8 cellular contexts compared by ENCODE assay signal in genomic region chr16:3458278-3458851, GRCh38. TPM values are rescaled to one million over a fixed set of nuclear protein-coding genes. Genes with fewer than 3 reads are reported as not detected.
DNase-seq lines count a peak whose midpoint lies in the region; ATAC-seq, FAIRE-seq and TF ChIP-seq lines count a peak whose summit lies in the region.

No MANE protein-coding gene starts in this region.

- peak; percentile 10 for ATAC-seq in GM18907 (IDR thresholded peaks at IDR 0.05; ENCODE audit: unreplicated experiment)

- peaks cover 8% of the 10 kb centered on the region for H3K4me1 ChIP-seq in BE2C
- peaks cover 27% of the 10 kb centered on the region for H3K4me1 ChIP-seq in HUES6 (ENCODE audit: control insufficient read depth, insufficient read depth, low read length)
- H3K4me1 ChIP-seq in iPS-20b (ENCODE audit: insufficient read depth, low read length): peaks cover 15% of the 10 kb centered on the region
- H3K4me1 ChIP-seq in skeletal muscle tissue (ENCODE audit: control insufficient read depth in 3 of 3, insufficient read depth in 3 of 3, low read length in 3 of 3): peaks cover 40 to 52% (median 50%) of the 10 kb centered on the region in 3 donors

- H3K27ac ChIP-seq in HUES6 (ENCODE audit: low read depth, low read length) (peak overlapping the region; percentile 88), adipose tissue (ENCODE audit: low read depth, low read length) (peak overlapping the region; percentile 91), iPS-20b (ENCODE audit: low read length) (peak overlapping the region; percentile 82), skeletal muscle tissue (ENCODE audit: low read depth, low read length) (peak overlapping the region; percentile 93)

- WGBS in adipose tissue, 3 donors: 0 to 1% (median 0%) methylated on average over 42 to 47 of the region's 47 CpGs

- FAIRE-seq in RCC 7860 (lab: Jason Lieb, UNC): no peak

- no peak for TF ChIP-seq CTCF in BE2C (IDR thresholded peaks at IDR 0.05; ENCODE audit: low read depth, low read length)

- DNase-seq in BE2C: no peak
- DNase-seq in RCC 7860 (ENCODE audit: low spot score): no peak
- DNase-seq in NOMO-1 treated with DMSO at 0.1 percent for 48 hours (lab: John Stamatoyannopoulos, UW; ENCODE audit: unreplicated experiment): no peak

- H3K27me3 ChIP-seq in BE2C (no peaks in the 10 kb centered on the region), HUES6 (ENCODE audit: control insufficient read depth, insufficient read depth, low read length) (no peaks in the 10 kb centered on the region), iPS-20b (ENCODE audit: insufficient read depth, low read length) (no peaks in the 10 kb centered on the region), skeletal muscle tissue (ENCODE audit: control insufficient read depth in 3 of 3, insufficient read depth in 3 of 3, low read length in 3 of 3) (no peaks in the 10 kb centered on the region)

- H3K9me3 ChIP-seq in BE2C (no peaks in the 10 kb centered on the region), HUES6 (ENCODE audit: control insufficient read depth, insufficient read depth, low read depth, low read length) (no peaks in the 10 kb centered on the region), iPS-20b (ENCODE audit: insufficient read depth, low read depth, low read length) (no peaks in the 10 kb centered on the region), skeletal muscle tissue (ENCODE audit: control insufficient read depth in 3 of 3, low read length in 3 of 3) (no peaks in the 10 kb centered on the region)

- H3K9ac ChIP-seq in HUES6 (ENCODE audit: low read length) (peak overlapping the region; percentile 86), iPS-20b (ENCODE audit: low read depth, low read length) (peak overlapping the region; percentile 94), skeletal muscle tissue (ENCODE audit: low read depth in 1 of 3, low read length in 3 of 3) (peak overlapping the region; percentile 64 to 93 (median 92))

- H3K36me3 ChIP-seq in BE2C: no peaks in the 10 kb centered on the region; the same call in 1 of the 2 replicates
- no peaks in the 10 kb centered on the region for H3K36me3 ChIP-seq in HUES6 (ENCODE audit: control insufficient read depth, insufficient read depth, low read length)
- H3K36me3 ChIP-seq in iPS-20b (ENCODE audit: insufficient read depth, low read depth, low read length): no peaks in the 10 kb centered on the region
- H3K36me3 ChIP-seq in skeletal muscle tissue (ENCODE audit: control insufficient read depth in 3 of 3, insufficient read depth in 3 of 3, low read length in 3 of 3): no peaks in the 10 kb centered on the region

- H3K4me3 ChIP-seq in BE2C (ENCODE audit: low read depth, low read length) (peak overlapping the region; percentile 91), HUES6 (ENCODE audit: low read depth, low read length) (peak overlapping the region; percentile 99), iPS-20b (ENCODE audit: low read length) (peak overlapping the region; percentile 94), skeletal muscle tissue (ENCODE audit: low read length in 3 of 3) (peak overlapping the region; percentile 88 to 97 (median 89))

RNA-seq across cellular contexts. Expression of gene NAA60, which starts 14.9 kb away (rescaled TPM):
- polyA plus RNA-seq in BE2C (2012; ENCODE audit: insufficient read depth, insufficient read length, low read depth): 77.0 TPM
- 10 to 100 TPM; 25.0 to 32.4 (median 25.9) TPM for polyA plus RNA-seq in adipose tissue
- total RNA-seq in skeletal muscle tissue: 15.7 TPM

RNA-seq across cellular contexts. Expression of gene ZNF597, which starts 15.1 kb away (rescaled TPM):
- 3.9 TPM for polyA plus RNA-seq in BE2C (2012; ENCODE audit: insufficient read depth, insufficient read length, low read depth)
- 1 to 10 TPM in 2 of 3 donors, under 1 TPM in 1; 0.58 to 1.5 (median 1.0) TPM for polyA plus RNA-seq in adipose tissue
- total RNA-seq in skeletal muscle tissue: 2.1 TPM

RNA-seq across cellular contexts. Expression of gene C16orf90, which starts 36.9 kb away (rescaled TPM):
- polyA plus RNA-seq in BE2C (2012; ENCODE audit: insufficient read depth, insufficient read length, low read depth): not detected
- not detected for polyA plus RNA-seq in adipose tissue
- not detected for total RNA-seq in skeletal muscle tissue

RNA-seq across cellular contexts. Expression of gene CLUAP1, which starts 42.4 kb away (rescaled TPM):
- polyA plus RNA-seq in BE2C (2012; ENCODE audit: insufficient read depth, insufficient read length, low read depth): 41.5 TPM
- polyA plus RNA-seq in adipose tissue: 10 to 100 TPM in 1 of 3 donors, 1 to 10 TPM in 2; 8.5 to 16.5 (median 9.3) TPM
- 11.5 TPM for total RNA-seq in skeletal muscle tissue

RNA-seq across cellular contexts. Expression of gene ZNF174, which starts 57.4 kb away (rescaled TPM):
- 7.5 TPM for polyA plus RNA-seq in BE2C (2012; ENCODE audit: insufficient read depth, insufficient read length, low read depth)
- 1 to 10 TPM; 3.4 to 4.7 (median 4.3) TPM for polyA plus RNA-seq in adipose tissue
- 8.9 TPM for total RNA-seq in skeletal muscle tissue
